Comparison of ENCODE assay signal across 8 cellular contexts in the genomic region with DNA sequence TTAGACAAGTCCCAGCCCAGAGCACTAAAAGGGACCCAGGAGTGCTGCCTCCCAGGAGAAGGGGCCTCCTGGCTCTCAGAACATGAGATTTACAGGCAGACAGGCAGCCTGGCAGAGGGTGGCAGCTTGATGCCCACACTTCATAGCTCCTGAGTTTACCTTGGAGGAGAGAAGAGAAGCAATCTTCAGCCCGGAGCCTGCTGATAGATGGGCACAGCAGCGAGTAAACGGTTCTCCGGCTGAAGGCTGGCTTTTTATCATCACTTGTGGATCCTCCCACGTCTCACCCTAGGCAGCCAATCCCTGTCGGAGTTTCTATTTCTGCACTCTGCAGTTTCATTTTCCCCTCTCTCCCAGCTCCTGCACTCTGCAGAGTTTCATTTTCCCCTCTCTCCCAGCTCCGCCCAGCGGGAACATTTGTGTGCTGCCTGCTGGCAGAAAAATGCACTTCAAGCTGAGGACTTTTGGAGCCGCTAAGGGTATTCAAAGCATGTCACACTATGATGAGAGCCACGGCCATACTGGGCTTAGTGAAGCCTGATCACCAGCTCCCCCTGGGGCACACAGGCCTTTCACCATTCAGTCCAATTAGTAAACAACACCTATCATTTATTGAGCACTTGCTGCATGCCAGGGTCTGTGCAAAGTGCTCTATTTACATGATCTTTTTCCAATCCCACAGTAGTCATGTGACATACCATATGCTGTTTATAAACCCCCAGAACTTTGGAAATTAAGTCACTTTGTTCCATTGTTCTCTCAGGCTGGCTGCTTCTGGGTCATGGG. TPM values are rescaled to one million over a fixed set of nuclear protein-coding genes. Genes with fewer than 3 reads are reported as not detected.
DNase-seq lines count a peak whose midpoint lies in the region; ATAC-seq and TF ChIP-seq lines count a peak whose summit lies in the region.

Gene IFI6 (minus strand): TSS at position 229 of the 786 bp plus-strand sequence. CDS start 2,878 bp downstream, outside the sequence.

- peak within 1 kb of the TSS; percentile 89 for H3K27ac ChIP-seq in hepatocyte

- no peaks in the 10 kb centered on the region for H4K20me1 ChIP-seq in hepatocyte (ENCODE audit: insufficient read depth, poor library complexity, severe bottlenecking)

- ATAC-seq in HG02870 (IDR thresholded peaks at IDR 0.05; ENCODE audit: unreplicated experiment) = peak; percentile 78

- in situ Hi-C loops in GM13977 (cut with MboI; ENCODE audit: low pct_unique_long_range_greater_than_20kb, low sequenced_read_pairs, unreplicated experiment) (no loop called here), astrocyte of the spinal cord (cut with HindIII; ENCODE audit: low sequenced_read_pairs) (no loop called here)

- H2AFZ ChIP-seq in hepatocyte = peak within 1 kb of the TSS; percentile 61

- peaks cover 13% of the 10 kb centered on the region for H3K4me1 ChIP-seq in hepatocyte (ENCODE audit: insufficient read depth)

- DNase-seq in GM13977 (ENCODE audit: low spot score) (peak; percentile 91), NCI-H2029 (lab: John Stamatoyannopoulos, UW) (peak; percentile 95), T-helper 9 cell (peak; percentile 57), astrocyte of the spinal cord (ENCODE audit: low read depth, low spot score) (peak; percentile 96), hepatocyte (ENCODE audit: low spot score) (peak; percentile 95), retinal pigment epithelial cell (ENCODE audit: low read depth) (peak; percentile 82), cortex of kidney (lab: John Stamatoyannopoulos, UW) (no peak)

- H3K9me3 ChIP-seq in hepatocyte (ENCODE audit: low read depth) = no peaks in the 10 kb centered on the region

- peak within 1 kb of the TSS; percentile 79 for H3K4me2 ChIP-seq in hepatocyte

- TF ChIP-seq CTCF in GM13977 (IDR thresholded peaks at IDR 0.05; ENCODE audit: extremely low read depth, insufficient read depth, missing control alignments) = peak; percentile 31
- TF ChIP-seq CTCF in astrocyte of the spinal cord (IDR thresholded peaks at IDR 0.05; ENCODE audit: low read depth, low read length) = peak; percentile 37
- TF ChIP-seq CTCF in hepatocyte (IDR thresholded peaks at IDR 0.05; ENCODE audit: poor library complexity) = no peak
- TF ChIP-seq CTCF in retinal pigment epithelial cell (conservative IDR thresholded peaks at IDR 0.05; ENCODE audit: low read depth, low read length) = peak; percentile 39

- WGBS in hepatocyte (ENCODE audit: low lambda C conversion rate, missing lambda C conversion rate) = 2% methylated on average over 10 of the region's 10 CpGs

- no peaks in the 10 kb centered on the region for H3K79me2 ChIP-seq in hepatocyte

- H3K4me3 ChIP-seq in astrocyte of the spinal cord (ENCODE audit: low read depth, low read length) (peak within 1 kb of the TSS; percentile 49), hepatocyte (peak within 1 kb of the TSS; percentile 8), retinal pigment epithelial cell (ENCODE audit: low read length) (peak within 1 kb of the TSS; percentile 48)

- H3K27me3 ChIP-seq in hepatocyte = no peaks in the 10 kb centered on the region

- no peaks in the 10 kb centered on the region for H3K36me3 ChIP-seq in hepatocyte (replicated peaks; ENCODE audit: insufficient read depth, low read depth)

- H3K9me2 ChIP-seq in hepatocyte (replicated peaks; ENCODE audit: insufficient read depth) = no peaks in the 10 kb centered on the region

RNA-seq across cellular contexts. Expression of gene IFI6, which starts in this region (rescaled TPM):
- 94.3 and 114 TPM in 2 replicates for total RNA-seq in hepatocyte
- polyA plus RNA-seq in hepatocyte = 194 and 230 TPM in 2 replicates
